Comparison of ENCODE assay signal across 20 cellular contexts in genomic region chr20:48342822-48343513, GRCh38.
A peak's percentile ranks its signal among the peaks of the same experiment; 100 is the strongest.
DNase-seq lines count a peak whose midpoint lies in the region; ATAC-seq, FAIRE-seq and TF ChIP-seq lines count a peak whose summit lies in the region.
"Had no signal": no experiment of that assay in that cellular context is flagged by ENCODE, and none has a peak within 500 bp of the region (broad histone marks: within the 10 kb centered on the region; RNA-seq: fewer than 3 reads in every experiment).

No MANE protein-coding gene starts in this region.

- H3K18ac ChIP-seq in H1 (ENCODE audit: extremely low read depth, low read length) (no peak overlapping the region), neuronal stem cell (ENCODE audit: low read length) (peak overlapping the region; percentile 71)

- H2BK20ac ChIP-seq in H1 (ENCODE audit: low read length) = no peak overlapping the region

- CTCF ChIA-PET in A673 (lab: Charles Lee) = no interaction called here
- CTCF ChIA-PET in H1 (lab: Charles Lee; ENCODE audit: partially characterized antibody) = interaction anchor here (0.8 to 1.5 kb wide), 4 partner anchors 8 to 278 kb away, joined by 3 to 5 read pairs (median 4); no protein-coding TSS in a partner anchor

- TF ChIP-seq EP300 in H1 (IDR thresholded peaks at IDR 0.05; ENCODE audit: borderline replicate concordance in 1 of 2, low read depth in 2 of 2, low read length in 2 of 2) = no peak

- DNase-seq in A673 (ENCODE audit: low spot score) (peak; percentile 15), H1 (ENCODE audit: low read depth in 1 of 2, low spot score in 2 of 2) (no peak), neuronal stem cell (ENCODE audit: low spot score) (no peak), A172 (ENCODE audit: low spot score) (no peak), NCI-H1048 (lab: John Stamatoyannopoulos, UW) (no peak), NCI-H510A treated with DMSO at 0.1 percent for 48 hours (lab: John Stamatoyannopoulos, UW) (no peak)
- DNase-seq: CD8-positive, alpha-beta memory T cell; COR-L47; DMS 273 treated with DMSO at 0.1 percent for 48 hours; DMS53; DND-41; EL; GOT3; H9; KG1 had no signal

- no peak for ATAC-seq in HG03378 (IDR thresholded peaks at IDR 0.05; ENCODE audit: unreplicated experiment)
- ATAC-seq: A549, GM12878 had no signal

- peak overlapping the region in 7 of 11 experiments; percentile 7 to 72 (median 57); a peak in 12 of 22 replicates for H3K4me2 ChIP-seq in BLaER1 treated with 17β-estradiol and CSF1 and Interleukin-3, amounts not matched to agents 10 nM and 100 nM
- H3K4me2 ChIP-seq in H1 (ENCODE audit: insufficient read depth in 1 of 2, low read depth in 2 of 2, low read length in 2 of 2) = no peak overlapping the region
- no peak overlapping the region for H3K4me2 ChIP-seq in neuronal stem cell (ENCODE audit: insufficient read depth, low read length, poor library complexity, severe bottlenecking)
- H3K4me2 ChIP-seq: A549, BLaER1 had no signal

- H4K8ac ChIP-seq in H1 (ENCODE audit: extremely low read depth, insufficient read depth, low read length) (0 out of 2 replicates have a peak overlapping the region, but pooled peaks have one; percentile 14), neuronal stem cell (ENCODE audit: low read depth, low read length) (no peak overlapping the region)

- TF ChIP-seq RAD21 in H1 (IDR thresholded peaks at IDR 0.05 in 1 of 2, conservative IDR thresholded peaks at IDR 0.05 in 1 of 2; ENCODE audit: low read depth in 2 of 2, low read length in 2 of 2) = no peak

- no peaks in the 10 kb centered on the region for H3K9me3 ChIP-seq in A673 (ENCODE audit: low read depth, low read length, poor library complexity, severe bottlenecking)
- peaks cover 0 to 11% (median 0%) of the 10 kb centered on the region in 11 experiments; a peak in 6 of 22 replicates for H3K9me3 ChIP-seq in BLaER1 treated with 17β-estradiol and CSF1 and Interleukin-3, amounts not matched to agents 10 nM and 100 nM (replicated peaks in 1 of 11)
- no peaks in the 10 kb centered on the region for H3K9me3 ChIP-seq in H1 (ENCODE audit: insufficient read depth in 2 of 2, low read depth in 1 of 2, low read length in 1 of 2)
- no peaks in the 10 kb centered on the region for H3K9me3 ChIP-seq in neuronal stem cell (replicated peaks in 1 of 2; ENCODE audit: control insufficient read depth in 2 of 2, insufficient read depth in 1 of 2, low read depth in 1 of 2, low read length in 2 of 2)
- H3K9me3 ChIP-seq: A549, BLaER1 had no signal

- H2BK5ac ChIP-seq in H1 (ENCODE audit: low read depth, low read length) (no peak overlapping the region), neuronal stem cell (ENCODE audit: low read length) (no peak overlapping the region)

- no peak overlapping the region for H4K91ac ChIP-seq in H1 (replicated peaks; ENCODE audit: insufficient read length, low read length)
- H4K91ac ChIP-seq in neuronal stem cell (ENCODE audit: low read depth, low read length, poor library complexity) = no peak overlapping the region

- TF ChIP-seq CTCF in A673 (conservative IDR thresholded peaks at IDR 0.05; ENCODE audit: low read depth, low read length) (no peak), H1 (IDR thresholded peaks at IDR 0.05; ENCODE audit: control extremely low read depth in 1 of 3, insufficient read depth in 1 of 3, low read depth in 1 of 3, low read length in 3 of 3) (no peak)

- H3K36me3 ChIP-seq in A673 (ENCODE audit: insufficient read depth, low read length, poor library complexity, severe bottlenecking) (no peaks in the 10 kb centered on the region), H1 (ENCODE audit: control insufficient read depth in 2 of 4, insufficient read depth in 4 of 4, low read length in 3 of 4) (no peaks in the 10 kb centered on the region), neuronal stem cell (replicated peaks in 1 of 2; ENCODE audit: control insufficient read depth in 2 of 2, insufficient read depth in 2 of 2, low read length in 2 of 2) (no peaks in the 10 kb centered on the region)
- H3K36me3 ChIP-seq in BLaER1 treated with 17β-estradiol and CSF1 and Interleukin-3, amounts not matched to agents 10 nM and 100 nM = no peaks in the 10 kb centered on the region
- H3K36me3 ChIP-seq: BLaER1 had no signal

- H2BK12ac ChIP-seq in H1 (ENCODE audit: low read depth, low read length) (no peak overlapping the region), neuronal stem cell (ENCODE audit: low read length) (peak overlapping the region; percentile 43)

- TF ChIP-seq POLR2A in H1 (IDR thresholded peaks at IDR 0.05; ENCODE audit: control extremely low read depth in 1 of 2, low read depth in 2 of 2, low read length in 2 of 2) = no peak

- 91% methylated on average over 26 of the region's 28 CpGs; no CpG with 5 or more reads in 1 of the 2 experiments for WGBS in H1 (ENCODE audit: extremely low coverage in 1 of 2, insufficient coverage in 1 of 2, insufficient read length in 1 of 2, insufficient replicate concordance in 2 of 2, low coverage in 1 of 2, low lambda C conversion rate in 2 of 2, missing lambda C conversion rate in 1 of 2), 2 experiments
- WGBS in neuronal stem cell (ENCODE audit: extremely low coverage in 2 of 2, insufficient read length in 2 of 2, insufficient replicate concordance in 1 of 2), 2 donors = no CpG with 5 or more reads among the region's 28 CpGs

- H2AFZ ChIP-seq in H1 (ENCODE audit: low read length) (no peak overlapping the region), neuronal stem cell (ENCODE audit: low read length) (no peak overlapping the region)

- no peaks in the 10 kb centered on the region for H3K79me2 ChIP-seq in H1 (ENCODE audit: control insufficient read depth in 1 of 2, insufficient read depth in 2 of 2, low read length in 2 of 2)

- no peak overlapping the region for H3K56ac ChIP-seq in H1 (replicated peaks; ENCODE audit: insufficient read length, low read depth, low read length)

- H3K79me1 ChIP-seq in H1 (ENCODE audit: low read depth, low read length) = no peaks in the 10 kb centered on the region
- no peaks in the 10 kb centered on the region for H3K79me1 ChIP-seq in neuronal stem cell (ENCODE audit: low read depth, low read length)

- H3K4ac ChIP-seq in H1 (replicated peaks; ENCODE audit: insufficient read length, low read depth, low read length) = no peak overlapping the region
- no peak overlapping the region for H3K4ac ChIP-seq in neuronal stem cell (ENCODE audit: low read length)

- no peak overlapping the region for H3K9ac ChIP-seq in BLaER1 treated with 17β-estradiol and CSF1 and Interleukin-3, amounts not matched to agents 10 nM and 100 nM
- H3K9ac ChIP-seq in H1 (replicated peaks in 1 of 4; ENCODE audit: extremely low read depth in 1 of 4, low read depth in 3 of 4, low read length in 3 of 4) = no peak overlapping the region
- H3K9ac ChIP-seq in neuronal stem cell (ENCODE audit: low read depth, low read length, poor library complexity) = no peak overlapping the region
- H3K9ac ChIP-seq: BLaER1 had no signal

- H2AK5ac ChIP-seq in H1 (ENCODE audit: low read depth, low read length) = no peak overlapping the region
- H2AK5ac ChIP-seq in neuronal stem cell (ENCODE audit: low read depth, low read length) = peak overlapping the region; percentile 49

- no peaks in the 10 kb centered on the region for H3K23me2 ChIP-seq in H1 (ENCODE audit: low read depth, low read length)

- H2BK120ac ChIP-seq in H1 (replicated peaks; ENCODE audit: low read depth, low read length) (no peak overlapping the region), neuronal stem cell (ENCODE audit: low read depth, low read length) (no peak overlapping the region)

- H4K5ac ChIP-seq in H1 (ENCODE audit: insufficient read length, low read depth, low read length) = no peak overlapping the region

- H3K14ac ChIP-seq in H1 (ENCODE audit: insufficient read length) (no peak overlapping the region), neuronal stem cell (ENCODE audit: low read length) (no peak overlapping the region)

- H3K27me3 ChIP-seq in A673 (replicated peaks; ENCODE audit: insufficient read depth, low read depth, low read length, poor library complexity) (peaks cover under 1% of the 10 kb centered on the region), H1 (replicated peaks in 1 of 4; ENCODE audit: control insufficient read depth in 3 of 4, extremely low read depth in 1 of 4, insufficient read depth in 3 of 4, low read length in 3 of 4) (no peaks in the 10 kb centered on the region), neuronal stem cell (ENCODE audit: control insufficient read depth in 3 of 3, insufficient read depth in 3 of 3, low read depth in 1 of 3, low read length in 3 of 3) (peaks cover 0 to 14% (median 0%) of the 10 kb centered on the region in 3 experiments)
- H3K27me3 ChIP-seq in BLaER1 treated with 17β-estradiol and CSF1 and Interleukin-3, amounts not matched to agents 10 nM and 100 nM = no peaks in the 10 kb centered on the region
- H3K27me3 ChIP-seq: BLaER1 had no signal

- H3K4me3 ChIP-seq in A673 (ENCODE audit: low read depth, low read length, poor library complexity, severe bottlenecking) (no peak overlapping the region), H1 (ENCODE audit: extremely low read depth in 1 of 4, insufficient read depth in 2 of 4, low read depth in 3 of 4, low read length in 4 of 4) (no peak overlapping the region), neuronal stem cell (ENCODE audit: low read length in 2 of 2) (no peak overlapping the region)
- H3K4me3 ChIP-seq in BLaER1 treated with 17β-estradiol and CSF1 and Interleukin-3, amounts not matched to agents 10 nM and 100 nM = no peak overlapping the region
- H3K4me3 ChIP-seq: A549, BLaER1, GM12878 had no signal

- H3K23ac ChIP-seq in H1 (ENCODE audit: insufficient read length) = no peak overlapping the region
- no peak overlapping the region for H3K23ac ChIP-seq in neuronal stem cell (ENCODE audit: low read depth, low read length, poor library complexity)

- no TSS peak for BruUV-seq in A673 (replicated peaks; lab: Mats Ljungman, UMichigan)

- no peaks in the 10 kb centered on the region for H3K4me1 ChIP-seq in A673 (ENCODE audit: insufficient read depth, low read length, poor library complexity, severe bottlenecking)
- peaks cover 10 to 60% (median 49%) of the 10 kb centered on the region in 10 experiments for H3K4me1 ChIP-seq in BLaER1 treated with 17β-estradiol and CSF1 and Interleukin-3, amounts not matched to agents 10 nM and 100 nM
- no peaks in the 10 kb centered on the region for H3K4me1 ChIP-seq in H1 (replicated peaks in 1 of 4; ENCODE audit: control insufficient read depth in 3 of 4, insufficient read depth in 4 of 4, low read length in 3 of 4)
- H3K4me1 ChIP-seq in neuronal stem cell (ENCODE audit: control insufficient read depth in 2 of 2, insufficient read depth in 1 of 2, low read depth in 1 of 2, low read length in 2 of 2) = no peaks in the 10 kb centered on the region

- FAIRE-seq in H1 (lab: Jason Lieb, UNC) = no peak
- FAIRE-seq: A549, GM12878 had no signal

- POLR2A ChIA-PET in A673 (lab: Charles Lee; ENCODE audit: low non-redundant PET) = no interaction called here
- POLR2A ChIA-PET in H1 (lab: Charles Lee; ENCODE audit: partially characterized antibody) = no interaction called here

- H4K20me1 ChIP-seq in BLaER1 treated with 17β-estradiol and CSF1 and Interleukin-3, amounts not matched to agents 10 nM and 100 nM = no peaks in the 10 kb centered on the region
- H4K20me1 ChIP-seq in H1 (replicated peaks in 1 of 2; ENCODE audit: control insufficient read depth in 1 of 2, insufficient read depth in 2 of 2, low read length in 2 of 2) = no peaks in the 10 kb centered on the region
- H4K20me1 ChIP-seq: BLaER1 had no signal

- H2BK15ac ChIP-seq in H1 (ENCODE audit: low read length) (no peak overlapping the region), neuronal stem cell (ENCODE audit: low read length) (peak overlapping the region; percentile 51)

- intact Hi-C loops in A673 (cut with micrococcal nuclease; ENCODE audit: unreplicated experiment) = no loop called here

- H3K27ac ChIP-seq in A673 (ENCODE audit: low read depth, low read length, poor library complexity, severe bottlenecking) = no peak overlapping the region
- peak overlapping the region in 1 of 11 experiments; percentile 3; a peak in 1 of 22 replicates for H3K27ac ChIP-seq in BLaER1 treated with 17β-estradiol and CSF1 and Interleukin-3, amounts not matched to agents 10 nM and 100 nM
- H3K27ac ChIP-seq in H1 (ENCODE audit: low read depth, low read length) = no peak overlapping the region
- H3K27ac ChIP-seq in neuronal stem cell (replicated peaks; ENCODE audit: low read length) = no peak overlapping the region
- H3K27ac ChIP-seq: A549, BLaER1 had no signal

Comparison
In these comparisons a context has a peak if more than half of its experiments do, and no peak if none do; other contexts are left out.
1. H3K4me2 ChIP-seq: peak in BLaER1 treated with 17β-estradiol and CSF1 and Interleukin-3, amounts not matched to agents 10 nM and 100 nM (7 of 11); none in H1 (0 of 2) and neuronal stem cell (single experiment).